In genomic region chr1:226975909-226976670, GRCh38 we compare ENCODE assay signal across 1 cellular context.
TF ChIP-seq lines count a peak whose summit lies in the region.

No MANE protein-coding gene starts in this region.

TF ChIP-seq in K562, 482 proteins besides CTCF, POLR2A, EP300 and RAD21:
- TF ChIP-seq POLR2G (IDR thresholded peaks at IDR 0.05; ENCODE audit: low read depth, low read length), result 0 out of 2 replicates have a peak, but pooled peaks have one; percentile 38
- no peak for TF ChIP-seq SRSF1 (IDR thresholded peaks at IDR 0.05; ENCODE audit: low read depth, low read length)
